In the genomic region with DNA sequence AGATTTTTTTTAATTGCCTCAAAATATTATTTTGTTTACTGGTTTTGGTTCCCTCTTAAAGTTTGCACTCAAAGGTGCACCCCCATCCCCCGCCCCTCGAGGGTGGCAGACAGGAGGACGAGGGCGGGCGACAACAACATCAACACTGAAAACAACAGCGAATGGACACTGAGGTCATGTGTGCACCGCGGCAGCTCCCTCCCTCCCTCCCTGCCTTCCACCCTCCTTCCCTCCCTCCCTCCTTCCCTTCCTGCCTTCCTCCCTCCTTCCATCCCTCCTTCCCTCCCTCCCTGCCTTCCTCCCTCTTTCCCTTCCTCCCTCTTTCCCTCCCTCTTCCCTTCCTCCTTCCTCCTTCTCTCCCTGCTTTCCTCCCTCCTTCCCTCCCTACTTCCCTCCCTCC, we compare ENCODE assay signal across 28 cellular contexts. TPM values are rescaled to one million over a fixed set of nuclear protein-coding genes. Genes with fewer than 3 reads are reported as not detected.
"Had no signal": no experiment of that assay in that cellular context is flagged by ENCODE, and none has a peak within 500 bp of the region (broad histone marks: within the 10 kb centered on the region; RNA-seq: fewer than 3 reads in every experiment).

No MANE protein-coding gene starts in this region.

- H3K36me3 ChIP-seq: esophagus squamous epithelium, pancreas, spleen, transverse colon, WERI-Rb-1 had no signal

- DNase-seq: activated CD4-positive, alpha-beta T cell treated with anti-CD3 and anti-CD28 coated beads for 48 hours; activated CD4-positive, alpha-beta T cell treated with anti-CD3 and anti-CD28 coated beads, Interleukin-2, amount 50 U/mL, for 48 hours; activated CD8-positive, alpha-beta memory T cell treated with anti-CD3 and anti-CD28 coated beads, Interleukin-2, amount 50 U/mL, for 48 hours; activated T-cell treated with anti-CD3 and anti-CD28 coated beads, Interleukin-2, amount 50 U/mL, for 4 hours; dermis blood vessel endothelial cell; effector CD8-positive, alpha-beta T cell; esophagus squamous epithelium; glutamatergic neuron; left colon; naive thymus-derived CD4-positive, alpha-beta T cell; pancreas; right cardiac atrium; spleen; stimulated activated naive CD4-positive, alpha-beta T cell; T1000; testis; transverse colon; WERI-Rb-1 had no signal

- ATAC-seq: activated CD4-positive, CD25-positive, alpha-beta regulatory T cell treated with anti-CD3 and anti-CD28 coated beads, Interleukin-2, amount 50 U/mL, for 24 hours; activated T-cell treated with anti-CD3 and anti-CD28 coated beads, Interleukin-2, amount 50 U/mL, for 4 hours; left colon; naive thymus-derived CD4-positive, alpha-beta T cell; pancreas; right cardiac atrium had no signal

- H3K4me2 ChIP-seq: hepatocyte had no signal

- FAIRE-seq: bronchial epithelial cell, colon, endometrium, frontal cortex, keratinocyte, pancreas, urothelium cell line had no signal

- H2AFZ ChIP-seq: hepatocyte had no signal

- H3K9me3 ChIP-seq: esophagus squamous epithelium, pancreas, spleen, testis, transverse colon had no signal

- H3K4me3 ChIP-seq: esophagus squamous epithelium, hepatocyte, pancreas, spleen, testis, transverse colon had no signal

- H3K79me2 ChIP-seq: hepatocyte had no signal

- H3K27ac ChIP-seq: epithelial cell of prostate, hepatocyte, pancreas, WERI-Rb-1 had no signal

- H3K27me3 ChIP-seq: esophagus squamous epithelium, hepatocyte, pancreas, testis, transverse colon had no signal

RNA-seq across cellular contexts. Expression of a gene that starts 1.5 kb away (rescaled TPM):
- total RNA-seq: frontal cortex had no signal

RNA-seq across cellular contexts. Expression of a gene that starts 16.5 kb away (rescaled TPM):
- total RNA-seq: activated T-cell treated with anti-CD3 and anti-CD28 coated beads, Interleukin-2, amount 50 U/mL, for 4 hours; activated T-helper 2 cell treated with anti-CD3 and anti-CD28 coated beads, Interferon-gamma antibody, Interleukin-2, Interleukin-4, amounts not matched to agents 10 μg/mL and 5 μg/mL and 100 μg/mL, durations not matched to agents 14 hours and 24 hours and 36 hours; bronchial epithelial cell; dermis blood vessel endothelial cell; esophagus squamous epithelium; hepatocyte; naive thymus-derived CD4-positive, alpha-beta T cell had no signal
- polyA plus RNA-seq: keratinocyte; naive thymus-derived CD4-positive, alpha-beta T cell had no signal
